1 cellular context compared by ENCODE assay signal in the genomic region with DNA sequence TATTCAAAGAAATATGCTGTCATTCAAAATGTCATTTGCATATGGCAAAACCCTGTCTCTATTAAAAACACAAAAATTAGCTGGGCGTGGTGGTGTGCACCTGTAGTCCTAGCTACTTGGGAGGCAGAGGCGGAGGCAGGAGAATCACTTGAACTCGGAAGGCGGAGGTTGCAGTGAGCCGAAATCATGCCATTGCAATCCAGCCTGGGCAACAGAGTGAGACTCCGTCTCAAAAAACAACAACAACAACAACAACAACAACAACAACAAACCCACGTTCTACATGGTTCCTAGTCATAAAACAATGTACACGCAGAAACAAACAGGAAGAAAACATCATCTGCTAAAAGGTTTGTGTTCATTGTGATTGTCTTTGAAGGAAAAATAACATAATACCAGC. TPM values are rescaled to one million over a fixed set of nuclear protein-coding genes. Genes with fewer than 3 reads are reported as not detected.
"Had no signal": no experiment of that assay in that cellular context is flagged by ENCODE, and none has a peak within 500 bp of the region (broad histone marks: within the 10 kb centered on the region; RNA-seq: fewer than 3 reads in every experiment).

No MANE protein-coding gene starts in this region.

RNA-seq across cellular contexts. Expression of gene SALL4, which starts 49.1 kb away (rescaled TPM):
- total RNA-seq: myocyte had no signal
